ENCODE assay signal across 12 cellular contexts in genomic region chr18:69968073-69968472, GRCh38. TPM values are rescaled to one million over a fixed set of nuclear protein-coding genes. Genes with fewer than 3 reads are reported as not detected.
DNase-seq lines count a peak whose midpoint lies in the region; ATAC-seq, FAIRE-seq and TF ChIP-seq lines count a peak whose summit lies in the region.
"Had no signal": no experiment of that assay in that cellular context is flagged by ENCODE, and none has a peak within 500 bp of the region (broad histone marks: within the 10 kb centered on the region; RNA-seq: fewer than 3 reads in every experiment).

No MANE protein-coding gene starts in this region.

- peaks cover 15% of the 10 kb centered on the region for H3K9me3 Mint-ChIP-seq in activated T-helper 1 cell treated with anti-CD3 and anti-CD28 coated beads, Interleukin-12 subunit alpha, Interleukin-12 subunit beta, Interleukin-2, Interleukin-4 antibody, amounts not matched to agents 30 ng/mL and 10 ng/mL and 1 ng/mL, durations not matched to agents 14 hours and 24 hours and 36 hours
- peaks cover 2 to 15% (median 8%) of the 10 kb centered on the region in 7 donors for H3K9me3 Mint-ChIP-seq in CD14-positive monocyte

- H3K27ac Mint-ChIP-seq in activated T-helper 1 cell treated with anti-CD3 and anti-CD28 coated beads, Interleukin-12 subunit alpha, Interleukin-12 subunit beta, Interleukin-2, Interleukin-4 antibody, amounts not matched to agents 30 ng/mL and 10 ng/mL and 1 ng/mL, durations not matched to agents 14 hours and 24 hours and 36 hours: peak overlapping the region; percentile 5
- no peak overlapping the region for H3K27ac Mint-ChIP-seq in CD14-positive monocyte
- H3K27ac Mint-ChIP-seq: activated naive CD4-positive, alpha-beta T cell treated with anti-CD3 and anti-CD28 coated beads, Interleukin-2, amount 50 U/mL, for 24 hours had no signal

- peaks cover 13% of the 10 kb centered on the region for H3K36me3 Mint-ChIP-seq in activated T-helper 1 cell treated with anti-CD3 and anti-CD28 coated beads, Interleukin-12 subunit alpha, Interleukin-12 subunit beta, Interleukin-2, Interleukin-4 antibody, amounts not matched to agents 30 ng/mL and 10 ng/mL and 1 ng/mL, durations not matched to agents 14 hours and 24 hours and 36 hours (ENCODE audit: low read depth)
- H3K36me3 Mint-ChIP-seq in CD14-positive monocyte: no peaks in the 10 kb centered on the region

- no peaks in the 10 kb centered on the region for H3K27me3 Mint-ChIP-seq in activated T-helper 1 cell treated with anti-CD3 and anti-CD28 coated beads, Interleukin-12 subunit alpha, Interleukin-12 subunit beta, Interleukin-2, Interleukin-4 antibody, amounts not matched to agents 30 ng/mL and 10 ng/mL and 1 ng/mL, durations not matched to agents 14 hours and 24 hours and 36 hours (ENCODE audit: insufficient read depth)
- peaks cover 0 to 1% (median 1%) of the 10 kb centered on the region in 3 donors for H3K27me3 Mint-ChIP-seq in CD14-positive monocyte (ENCODE audit: low read depth in 3 of 3)
- H3K27me3 Mint-ChIP-seq: activated naive CD4-positive, alpha-beta T cell treated with anti-CD3 and anti-CD28 coated beads, Interleukin-2, amount 50 U/mL, for 24 hours had no signal

- no peak for FAIRE-seq in frontal cortex (lab: Jason Lieb, UNC)

- H3K4me3 ChIP-seq in Jurkat, Clone E6-1 (ENCODE audit: low read length): peak overlapping the region; percentile 49
- H3K4me3 ChIP-seq: smooth muscle cell had no signal

- intact Hi-C loops in activated T-helper 1 cell treated with anti-CD3 and anti-CD28 coated beads, Interleukin-12 subunit alpha, Interleukin-12 subunit beta, Interleukin-2, Interleukin-4 antibody, amounts not matched to agents 30 ng/mL and 10 ng/mL and 1 ng/mL, durations not matched to agents 14 hours and 24 hours and 36 hours (cut with micrococcal nuclease): no loop called here
- intact Hi-C loops in CD14-positive monocyte (cut with micrococcal nuclease): no loop called here

- TF ChIP-seq CTCF in CD14-positive monocyte (IDR thresholded peaks at IDR 0.05): no peak

- ATAC-seq in GM18498 (IDR thresholded peaks at IDR 0.05; ENCODE audit: unreplicated experiment) (peak; percentile 79), GM21423 (IDR thresholded peaks at IDR 0.05; ENCODE audit: unreplicated experiment) (peak; percentile 93)

- no peak overlapping the region for H3K4me3 Mint-ChIP-seq in activated T-helper 1 cell treated with anti-CD3 and anti-CD28 coated beads, Interleukin-12 subunit alpha, Interleukin-12 subunit beta, Interleukin-2, Interleukin-4 antibody, amounts not matched to agents 30 ng/mL and 10 ng/mL and 1 ng/mL, durations not matched to agents 14 hours and 24 hours and 36 hours
- no peak overlapping the region for H3K4me3 Mint-ChIP-seq in CD14-positive monocyte
- H3K4me3 Mint-ChIP-seq: activated naive CD4-positive, alpha-beta T cell treated with anti-CD3 and anti-CD28 coated beads, Interleukin-2, amount 50 U/mL, for 24 hours had no signal

- peaks cover 23% of the 10 kb centered on the region for H3K4me1 Mint-ChIP-seq in activated T-helper 1 cell treated with anti-CD3 and anti-CD28 coated beads, Interleukin-12 subunit alpha, Interleukin-12 subunit beta, Interleukin-2, Interleukin-4 antibody, amounts not matched to agents 30 ng/mL and 10 ng/mL and 1 ng/mL, durations not matched to agents 14 hours and 24 hours and 36 hours (ENCODE audit: low read depth)
- peaks cover 9% of the 10 kb centered on the region for H3K4me1 Mint-ChIP-seq in CD14-positive monocyte

- DNase-seq in Jurkat, Clone E6-1 (ENCODE audit: low read depth, low spot score): peak; percentile 95
- no peak for DNase-seq in activated T-helper 1 cell treated with anti-CD3 and anti-CD28 coated beads, Interleukin-12 subunit alpha, Interleukin-12 subunit beta, Interleukin-2, Interleukin-4 antibody, amounts not matched to agents 30 ng/mL and 10 ng/mL and 1 ng/mL, durations not matched to agents 14 hours and 24 hours and 36 hours (ENCODE audit: low spot score)
- no peak for DNase-seq in CD14-positive monocyte (ENCODE audit: low spot score)
- DNase-seq in SKM-1 treated with dmso at 0.1 percent for 144 hours (lab: John Stamatoyannopoulos, UW; ENCODE audit: unreplicated experiment): no peak
- DNase-seq in Ammon's horn (ENCODE audit: low spot score): no peak
- no peak for DNase-seq in frontal cortex (ENCODE audit: low spot score in 2 of 2)
- DNase-seq: hypothalamus, NCI-H1930 had no signal

RNA-seq across cellular contexts. Expression of gene CD226, which starts 20.4 kb away (rescaled TPM):
- polyA plus RNA-seq in Jurkat, Clone E6-1 (2012; ENCODE audit: insufficient read depth, insufficient read length): not detected
- 134 and 141 TPM in 2 replicates for total RNA-seq in activated T-helper 1 cell treated with anti-CD3 and anti-CD28 coated beads, Interleukin-12 subunit alpha, Interleukin-12 subunit beta, Interleukin-2, Interleukin-4 antibody, amounts not matched to agents 30 ng/mL and 10 ng/mL and 1 ng/mL, durations not matched to agents 14 hours and 24 hours and 36 hours
- 1 to 10 TPM in 1 of 2 donors, under 1 TPM in 1; 0.53 to 1.1 TPM for polyA plus RNA-seq in CD14-positive monocyte
- 0.82 TPM for total RNA-seq in frontal cortex

Comparison
In these comparisons a context has a peak if more than half of its experiments do, and no peak if none do; other contexts are left out.
1. RNA of gene CD226, which starts 20.4 kb away (total RNA-seq): 134 to 141 TPM in activated T-helper 1 cell treated with anti-CD3 and anti-CD28 coated beads, Interleukin-12 subunit alpha, Interleukin-12 subunit beta, Interleukin-2, Interleukin-4 antibody, amounts not matched to agents 30 ng/mL and 10 ng/mL and 1 ng/mL, durations not matched to agents 14 hours and 24 hours and 36 hours; 0.82 TPM in frontal cortex (single experiment); every median in the first group is over 10 times any median in the second.